Comparison of ENCODE assay signal across 8 cellular contexts in the genomic region with DNA sequence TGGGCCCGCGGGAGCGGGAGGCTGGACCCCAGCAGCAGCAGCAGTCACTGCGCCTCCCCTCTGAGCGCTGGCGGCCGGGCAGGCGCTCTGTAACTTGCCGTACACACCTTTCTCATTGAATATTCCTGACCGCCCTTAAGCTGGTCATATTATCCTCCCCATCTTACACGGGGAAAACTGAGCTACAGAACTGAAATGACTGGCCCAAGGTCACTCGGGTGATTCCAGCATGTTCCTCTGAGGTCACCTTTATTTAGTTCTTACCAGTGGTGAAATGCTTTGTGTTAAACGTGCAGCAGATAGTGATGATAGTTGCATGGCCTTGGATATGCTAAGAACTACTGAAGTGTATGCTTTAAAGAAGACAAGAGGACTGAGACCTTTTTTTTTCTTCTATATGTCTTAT. TPM values are rescaled to one million over a fixed set of nuclear protein-coding genes. Genes with fewer than 3 reads are reported as not detected.
DNase-seq lines count a peak whose midpoint lies in the region; ATAC-seq and TF ChIP-seq lines count a peak whose summit lies in the region.

No MANE protein-coding gene starts in this region.

- peaks cover 9% of the 10 kb centered on the region for H3K4me1 ChIP-seq in HUES6 (ENCODE audit: control insufficient read depth, insufficient read depth, low read length)

- H3K27ac Mint-ChIP-seq in chondrocyte (ENCODE audit: unreplicated experiment) (peak overlapping the region; percentile 100), natural killer cell (peak overlapping the region; percentile 97 to 99)

- peaks cover 33% of the 10 kb centered on the region for H3K36me3 ChIP-seq in HUES6 (ENCODE audit: control insufficient read depth, insufficient read depth, low read length)

- no peaks in the 10 kb centered on the region for H3K9me3 ChIP-seq in HUES6 (ENCODE audit: control insufficient read depth, insufficient read depth, low read depth, low read length)

- peak overlapping the region; percentile 100 for H3K4me3 Mint-ChIP-seq in chondrocyte (ENCODE audit: unreplicated experiment)
- peak overlapping the region; percentile 100 for H3K4me3 Mint-ChIP-seq in natural killer cell

- TF ChIP-seq CTCF in chondrocyte (IDR thresholded peaks at IDR 0.05) (no peak), natural killer cell (IDR thresholded peaks at IDR 0.05) (no peak)

- H3K27me3 ChIP-seq in HUES6 (ENCODE audit: control insufficient read depth, insufficient read depth, low read length) = no peaks in the 10 kb centered on the region

- H3K9me3 Mint-ChIP-seq in chondrocyte (ENCODE audit: low read depth) = no peaks in the 10 kb centered on the region
- no peaks in the 10 kb centered on the region for H3K9me3 Mint-ChIP-seq in natural killer cell

- peaks cover 25% of the 10 kb centered on the region for H3K4me1 Mint-ChIP-seq in chondrocyte (ENCODE audit: low read depth)
- H3K4me1 Mint-ChIP-seq in natural killer cell = peaks cover 26 to 27% of the 10 kb centered on the region in 2 donors

- intact Hi-C loops in natural killer cell (cut with micrococcal nuclease) = no loop called here

- peaks cover 4% of the 10 kb centered on the region for H3K36me3 Mint-ChIP-seq in chondrocyte (ENCODE audit: low read depth)
- no peaks in the 10 kb centered on the region for H3K36me3 Mint-ChIP-seq in natural killer cell

- H3K27me3 Mint-ChIP-seq in chondrocyte (ENCODE audit: low read depth) (no peaks in the 10 kb centered on the region), natural killer cell (ENCODE audit: low read depth in 2 of 2) (peaks cover 0 to 3% of the 10 kb centered on the region in 2 donors)

- peak overlapping the region; percentile 90 for H3K27ac ChIP-seq in HUES6 (ENCODE audit: low read depth, low read length)

- peak overlapping the region; percentile 94 for H3K9ac ChIP-seq in HUES6 (ENCODE audit: low read length)

- ATAC-seq in GM19351 (IDR thresholded peaks at IDR 0.05; ENCODE audit: unreplicated experiment) (peak; percentile 11), natural killer cell (no peak), HG03565 (IDR thresholded peaks at IDR 0.05; ENCODE audit: unreplicated experiment) (no peak), HG03442 (IDR thresholded peaks at IDR 0.05; ENCODE audit: unreplicated experiment) (no peak)

- H3K4me3 ChIP-seq in HUES6 (ENCODE audit: low read depth, low read length) = peak overlapping the region; percentile 89

- DNase-seq in chondrocyte (ENCODE audit: low spot score) = no peak
- DNase-seq in natural killer cell = no peak
- no peak for DNase-seq in NCI-H2196 treated with DMSO at 0.1 percent for 48 hours (lab: John Stamatoyannopoulos, UW; ENCODE audit: unreplicated experiment)
- no peak for DNase-seq in activated CD8-positive, alpha-beta memory T cell treated with anti-CD3 and anti-CD28 coated beads for 24 hours

RNA-seq across cellular contexts. Expression of a gene that starts 0.6 kb away (rescaled TPM):
- total RNA-seq in chondrocyte (378 to 436 TPM (median 403 TPM) in 3 replicates), natural killer cell (100 to 1,000 TPM; 114 to 116 (median 115) TPM)

RNA-seq across cellular contexts. Expression of a gene that starts 0.8 kb away (rescaled TPM):
- 0.29 to 0.38 TPM (median 0.30 TPM) in 3 replicates for total RNA-seq in chondrocyte
- total RNA-seq in natural killer cell = under 1 TPM; 0.53 to 0.78 (median 0.57) TPM

RNA-seq across cellular contexts. Expression of a gene that starts 6.4 kb away (rescaled TPM):
- total RNA-seq in chondrocyte = 0.35 to 0.72 TPM (median 0.60 TPM) in 3 replicates
- total RNA-seq in natural killer cell = 1 to 10 TPM in 2 of 3 donors, under 1 TPM in 1; 0.70 to 1.3 (median 1.2) TPM

RNA-seq across cellular contexts. Expression of a gene that starts 36.6 kb away (rescaled TPM):
- 6.5 to 7.7 TPM (median 7.6 TPM) in 3 replicates for total RNA-seq in chondrocyte
- total RNA-seq in natural killer cell = 1 to 10 TPM in 1 of 3 donors, under 1 TPM in 2; 0.82 to 3.5 (median 0.85) TPM

RNA-seq across cellular contexts. Expression of a gene that starts 53.9 kb away (rescaled TPM):
- total RNA-seq in chondrocyte (not detected in 3 replicates), natural killer cell (not detected)
